In genomic region chr3:162704991-162705390, GRCh38 we compare ENCODE assay signal across 19 cellular contexts.
"Had no signal": no experiment of that assay in that cellular context is flagged by ENCODE, and none has a peak within 500 bp of the region (broad histone marks: within the 10 kb centered on the region; RNA-seq: fewer than 3 reads in every experiment).

No MANE protein-coding gene starts in this region.

- H3K36me3 Mint-ChIP-seq: brain; stimulated activated naive B cell treated with anti-CD40 and anti-IgM and Interleukin-4, amounts not matched to agents 10 μg/mL and 1 μg/mL and 100 μg/mL, for 72 hours; T-cell had no signal

- H3K27ac Mint-ChIP-seq: activated CD4-positive, alpha-beta T cell treated with anti-CD3 and anti-CD28 coated beads, Interleukin-2, amount 10 ng/mL, durations not matched to agents 24 days and 14 days; activated CD8-positive, alpha-beta T cell treated with anti-CD3 and anti-CD28 coated beads for 36 hours; activated T-helper 17 cell treated with anti-CD3 and anti-CD28 coated beads, Interleukin-2, amount 50 U/mL, for 72 hours; effector memory CD8-positive, alpha-beta T cell; stimulated activated naive B cell treated with anti-CD40 and anti-IgM and Interleukin-4, amounts not matched to agents 10 μg/mL and 1 μg/mL and 100 μg/mL, for 72 hours; T-cell had no signal

- H3K27me3 Mint-ChIP-seq: activated CD4-positive, alpha-beta T cell treated with anti-CD3 and anti-CD28 coated beads, Interleukin-2, amount 10 ng/mL, durations not matched to agents 24 days and 14 days; activated CD8-positive, alpha-beta T cell treated with anti-CD3 and anti-CD28 coated beads for 36 hours; activated T-helper 17 cell treated with anti-CD3 and anti-CD28 coated beads, Interleukin-2, amount 50 U/mL, for 72 hours; brain; effector memory CD8-positive, alpha-beta T cell; stimulated activated naive B cell treated with anti-CD40 and anti-IgM and Interleukin-4, amounts not matched to agents 10 μg/mL and 1 μg/mL and 100 μg/mL, for 72 hours; T-cell had no signal

- H3K4me3 Mint-ChIP-seq: activated CD4-positive, alpha-beta T cell treated with anti-CD3 and anti-CD28 coated beads, Interleukin-2, amount 10 ng/mL, durations not matched to agents 24 days and 14 days; activated CD8-positive, alpha-beta T cell treated with anti-CD3 and anti-CD28 coated beads for 36 hours; activated T-helper 17 cell treated with anti-CD3 and anti-CD28 coated beads, Interleukin-2, amount 50 U/mL, for 72 hours; brain; effector memory CD8-positive, alpha-beta T cell; stimulated activated naive B cell treated with anti-CD40 and anti-IgM and Interleukin-4, amounts not matched to agents 10 μg/mL and 1 μg/mL and 100 μg/mL, for 72 hours; T-cell had no signal

- H3K4me1 Mint-ChIP-seq: activated CD4-positive, alpha-beta T cell treated with anti-CD3 and anti-CD28 coated beads, Interleukin-2, amount 10 ng/mL, durations not matched to agents 24 days and 14 days; activated T-helper 17 cell treated with anti-CD3 and anti-CD28 coated beads, Interleukin-2, amount 50 U/mL, for 72 hours; stimulated activated naive B cell treated with anti-CD40 and anti-IgM and Interleukin-4, amounts not matched to agents 10 μg/mL and 1 μg/mL and 100 μg/mL, for 72 hours; T-cell had no signal

- H3K27ac ChIP-seq: lower lobe of right lung, pancreas, right lobe of liver, thoracic aorta, upper lobe of left lung had no signal

- H3K36me3 ChIP-seq: lower lobe of right lung, pancreas, right lobe of liver, thoracic aorta, upper lobe of left lung had no signal

- H3K4me3 ChIP-seq: lower lobe of right lung, pancreas, right lobe of liver, thoracic aorta, upper lobe of left lung had no signal

- ATAC-seq: activated CD8-positive, alpha-beta T cell treated with anti-CD3 and anti-CD28 coated beads for 36 hours; activated T-helper 17 cell treated with anti-CD3 and anti-CD28 coated beads, Interleukin-2, amount 50 U/mL, for 72 hours; effector memory CD8-positive, alpha-beta T cell; lower lobe of right lung; pancreas; right lobe of liver; stimulated activated naive B cell treated with anti-CD40 and anti-IgM and Interleukin-4, amounts not matched to agents 10 μg/mL and 1 μg/mL and 100 μg/mL, for 72 hours; T-cell had no signal

- H3K4me1 ChIP-seq: lower lobe of right lung, pancreas, right lobe of liver, upper lobe of left lung had no signal

- DNase-seq: activated CD4-positive, alpha-beta T cell treated with anti-CD3 and anti-CD28 coated beads, Interleukin-2, amount 10 ng/mL, durations not matched to agents 24 days and 14 days; activated CD4-positive, CD25-positive, alpha-beta regulatory T cell; activated CD8-positive, alpha-beta T cell treated with anti-CD3 and anti-CD28 coated beads for 36 hours; activated naive CD4-positive, alpha-beta T cell; activated T-cell treated with anti-CD3 and anti-CD28 coated beads, Interleukin-2, amount 50 U/mL, for 1 hour; caudate nucleus; effector memory CD8-positive, alpha-beta T cell; foreskin fibroblast; lower lobe of right lung; pancreas; right lobe of liver; stimulated activated naive B cell treated with anti-CD40 and anti-IgM and Interleukin-4, amounts not matched to agents 10 μg/mL and 1 μg/mL and 100 μg/mL, for 72 hours; T-cell; T-helper 9 cell; upper lobe of left lung had no signal

- H3K9me3 ChIP-seq: lower lobe of right lung, pancreas, right lobe of liver, thoracic aorta, upper lobe of left lung had no signal

- FAIRE-seq: keratinocyte, pancreas had no signal

- H3K27me3 ChIP-seq: pancreas, right lobe of liver, upper lobe of left lung had no signal

- H3K9me3 Mint-ChIP-seq: activated CD4-positive, alpha-beta T cell treated with anti-CD3 and anti-CD28 coated beads, Interleukin-2, amount 10 ng/mL, durations not matched to agents 24 days and 14 days; activated CD8-positive, alpha-beta T cell treated with anti-CD3 and anti-CD28 coated beads for 36 hours; activated T-helper 17 cell treated with anti-CD3 and anti-CD28 coated beads, Interleukin-2, amount 50 U/mL, for 72 hours had no signal
